ENCODE assay signal across 10 cellular contexts in the genomic region with DNA sequence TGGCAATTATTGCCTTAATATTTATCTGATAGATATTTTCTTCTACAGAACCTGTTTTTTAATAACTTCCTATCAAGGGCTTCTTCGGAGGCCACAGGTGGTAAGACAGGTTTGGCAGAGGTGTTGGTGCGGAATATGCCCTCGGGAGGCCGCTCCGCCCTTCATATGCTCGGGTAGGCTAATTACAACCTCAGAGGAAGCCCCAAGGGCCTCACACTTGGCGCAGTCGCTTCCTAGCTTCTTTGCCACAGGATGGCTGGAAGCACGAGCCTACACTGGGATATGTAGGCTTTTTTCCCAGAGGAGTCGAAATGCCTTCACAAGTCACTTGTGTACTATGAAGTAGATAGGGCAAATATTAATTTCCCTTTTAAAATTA.
A peak's percentile ranks its signal among the peaks of the same experiment; 100 is the strongest.
DNase-seq lines count a peak whose midpoint lies in the region; ATAC-seq and TF ChIP-seq lines count a peak whose summit lies in the region.
"Had no signal": no experiment of that assay in that cellular context is flagged by ENCODE, and none has a peak within 500 bp of the region (broad histone marks: within the 10 kb centered on the region; RNA-seq: fewer than 3 reads in every experiment).

No MANE protein-coding gene starts in this region.

- H3K27ac Mint-ChIP-seq in GM23338, result peak overlapping the region; percentile 13; the same call in 1 of the 2 replicates
- H3K27ac Mint-ChIP-seq: neural progenitor cell had no signal

- peak; percentile 62 for ATAC-seq in GM23338
- peak; percentile 89 for ATAC-seq in Panc1
- ATAC-seq in HG03196 (IDR thresholded peaks at IDR 0.05; ENCODE audit: unreplicated experiment), result no peak

- no peaks in the 10 kb centered on the region for H3K27me3 Mint-ChIP-seq in GM23338 (ENCODE audit: insufficient read depth, low read depth, poor library complexity)

- H3K27me3 ChIP-seq in GM23338 (ENCODE audit: insufficient read depth) (no peaks in the 10 kb centered on the region), Panc1 (ENCODE audit: control insufficient read depth, insufficient read depth, low read length) (no peaks in the 10 kb centered on the region), fibroblast of lung (ENCODE audit: control insufficient read depth, insufficient read depth, low read length) (no peaks in the 10 kb centered on the region), sigmoid colon (no peaks in the 10 kb centered on the region)
- H3K27me3 ChIP-seq: neural progenitor cell had no signal

- in situ Hi-C loops in Panc1 (cut with HindIII; ENCODE audit: low pct_unique_long_range_greater_than_20kb, low sequenced_read_pairs), result no loop called here

- H3K36me3 ChIP-seq in GM23338 (ENCODE audit: insufficient read depth) (no peaks in the 10 kb centered on the region), Panc1 (ENCODE audit: control insufficient read depth, insufficient read depth, low read length) (no peaks in the 10 kb centered on the region), fibroblast of lung (ENCODE audit: control insufficient read depth, insufficient read depth, low read length) (no peaks in the 10 kb centered on the region), sigmoid colon (no peaks in the 10 kb centered on the region)
- H3K36me3 ChIP-seq: neural progenitor cell had no signal

- H3K4me3 ChIP-seq in GM23338 (no peak overlapping the region), Panc1 (ENCODE audit: low read depth in 2 of 2, low read length in 2 of 2) (peak overlapping the region in 1 of 2 experiments; percentile 19; a peak in 2 of 4 replicates), fibroblast of lung (replicated peaks in 1 of 4; ENCODE audit: control extremely low read depth in 1 of 4, insufficient read depth in 1 of 4, low read depth in 3 of 4, low read length in 4 of 4) (no peak overlapping the region), skin epidermis (no peak overlapping the region), sigmoid colon (no peak overlapping the region)
- H3K4me3 ChIP-seq: neural progenitor cell had no signal

- no peak overlapping the region for H3K4me3 Mint-ChIP-seq in GM23338
- H3K4me3 Mint-ChIP-seq: neural progenitor cell had no signal

- H2AFZ ChIP-seq in GM23338 (no peak overlapping the region), fibroblast of lung (ENCODE audit: low read length) (no peak overlapping the region)
- H2AFZ ChIP-seq: neural progenitor cell had no signal

- POLR2A ChIA-PET in Panc1 (lab: Charles Lee), result no interaction called here

- H3K36me3 Mint-ChIP-seq in GM23338 (ENCODE audit: low read depth), result peaks cover 25% of the 10 kb centered on the region
- H3K36me3 Mint-ChIP-seq: neural progenitor cell had no signal

- peaks cover 8% of the 10 kb centered on the region; the same call in 1 of the 2 replicates for H3K9me2 ChIP-seq in GM23338 (ENCODE audit: insufficient read depth)

- TF ChIP-seq EP300 in sigmoid colon (IDR thresholded peaks at IDR 0.05), result no peak

- 22 to 67% methylated on average over 10 of the region's 10 CpGs for WGBS in sigmoid colon, 2 donors

- H3F3A ChIP-seq in GM23338 (replicated peaks; ENCODE audit: low read depth), result no peaks in the 10 kb centered on the region

- CTCF ChIA-PET in Panc1 (lab: Charles Lee), result interaction anchor here (0.8 kb wide), 1 partner anchor 9 kb away, joined by 3 read pairs; no protein-coding TSS in a partner anchor

- no peaks in the 10 kb centered on the region; the same call in 1 of the 3 replicates for H3K4me1 Mint-ChIP-seq in GM23338
- H3K4me1 Mint-ChIP-seq: neural progenitor cell had no signal

- no peaks in the 10 kb centered on the region for H3K9me3 ChIP-seq in Panc1 (ENCODE audit: control insufficient read depth, insufficient read depth, low read depth, low read length)
- H3K9me3 ChIP-seq in fibroblast of lung (ENCODE audit: control insufficient read depth, insufficient read depth, low read depth, low read length), result no peaks in the 10 kb centered on the region
- no peaks in the 10 kb centered on the region for H3K9me3 ChIP-seq in sigmoid colon

- H3K4me2 ChIP-seq in GM23338 (no peak overlapping the region), fibroblast of lung (ENCODE audit: extremely low read depth, insufficient read depth, low read length) (peak overlapping the region; percentile 69)
- H3K4me2 ChIP-seq: neural progenitor cell had no signal

- TF ChIP-seq CTCF in GM23338 (conservative IDR thresholded peaks at IDR 0.05; ENCODE audit: low read depth in 2 of 2) (0 out of 4 replicates have a peak, but pooled peaks of 1 of the 2 experiments have one; percentile 4), Panc1 (IDR thresholded peaks at IDR 0.05) (no peak), fibroblast of lung (conservative IDR thresholded peaks at IDR 0.05 in 1 of 2, IDR thresholded peaks at IDR 0.05 in 1 of 2; ENCODE audit: low read depth in 1 of 2, low read length in 2 of 2) (no peak), sigmoid colon (IDR thresholded peaks at IDR 0.05) (no peak)

- TF ChIP-seq POLR2A in sigmoid colon (IDR thresholded peaks at IDR 0.05), result no peak

- intact Hi-C loops in Panc1 (cut with micrococcal nuclease; ENCODE audit: unreplicated experiment), result no loop called here
- intact Hi-C loops in sigmoid colon (cut with DNase I), result no loop called here

- H4K20me1 ChIP-seq in GM23338 (replicated peaks; ENCODE audit: insufficient read depth) (no peaks in the 10 kb centered on the region), fibroblast of lung (ENCODE audit: control insufficient read depth, extremely low read depth, insufficient read depth, low read length) (peaks cover 3% of the 10 kb centered on the region)

- no peak overlapping the region for H3K27ac ChIP-seq in GM23338 (ENCODE audit: low read depth)
- peak overlapping the region; percentile 48 for H3K27ac ChIP-seq in Panc1 (ENCODE audit: low read length)
- peak overlapping the region; percentile 79 for H3K27ac ChIP-seq in fibroblast of lung (ENCODE audit: insufficient read depth, low read length)
- H3K27ac ChIP-seq in skin epidermis, result peak overlapping the region in 17 of 21 experiments; percentile 5 to 84 (median 59)
- no peak overlapping the region for H3K27ac ChIP-seq in sigmoid colon
- H3K27ac ChIP-seq: neural progenitor cell had no signal

- no peak overlapping the region for H3K9ac ChIP-seq in fibroblast of lung (ENCODE audit: insufficient read depth, low read length)
- H3K9ac ChIP-seq: neural progenitor cell had no signal

- H3K79me2 ChIP-seq in GM23338 (replicated peaks; ENCODE audit: insufficient read depth) (no peaks in the 10 kb centered on the region), fibroblast of lung (ENCODE audit: control insufficient read depth, insufficient read depth, low read length) (peaks cover 71% of the 10 kb centered on the region)

- DNase-seq in GM23338 (ENCODE audit: low spot score) (peak; percentile 47), Panc1 (ENCODE audit: low read depth, low spot score) (no peak), fibroblast of lung (ENCODE audit: low read depth in 2 of 2) (no peak), cortex of kidney (lab: John Stamatoyannopoulos, UW) (no peak), sigmoid colon (no peak)
- DNase-seq: head of caudate nucleus, SHP77 treated with DMSO at 0.1 percent for 48 hours had no signal

- peaks cover 12% of the 10 kb centered on the region for H3K9me3 Mint-ChIP-seq in GM23338

- BruUV-seq in Panc1 (replicated peaks; lab: Mats Ljungman, UMichigan), result no TSS peak

- H3K4me1 ChIP-seq in GM23338 (ENCODE audit: insufficient read depth) (peaks cover 5% of the 10 kb centered on the region; the same call in 1 of the 2 replicates), Panc1 (ENCODE audit: control insufficient read depth, insufficient read depth, low read length) (peaks cover 7% of the 10 kb centered on the region), fibroblast of lung (ENCODE audit: control insufficient read depth, extremely low read depth, insufficient read depth, low read length) (peaks cover 19% of the 10 kb centered on the region), sigmoid colon (peaks cover 0 to 4% (median 0%) of the 10 kb centered on the region in 4 donors)
- H3K4me1 ChIP-seq: neural progenitor cell had no signal

Comparison
In these comparisons a context has a peak if more than half of its experiments do, and no peak if none do; other contexts are left out.
1. H3K27ac ChIP-seq: peak in Panc1 (single experiment), fibroblast of lung (single experiment) and skin epidermis (17 of 21); none in GM23338 (single experiment) and sigmoid colon (0 of 4).